17 cellular contexts compared by ENCODE assay signal in the genomic region with DNA sequence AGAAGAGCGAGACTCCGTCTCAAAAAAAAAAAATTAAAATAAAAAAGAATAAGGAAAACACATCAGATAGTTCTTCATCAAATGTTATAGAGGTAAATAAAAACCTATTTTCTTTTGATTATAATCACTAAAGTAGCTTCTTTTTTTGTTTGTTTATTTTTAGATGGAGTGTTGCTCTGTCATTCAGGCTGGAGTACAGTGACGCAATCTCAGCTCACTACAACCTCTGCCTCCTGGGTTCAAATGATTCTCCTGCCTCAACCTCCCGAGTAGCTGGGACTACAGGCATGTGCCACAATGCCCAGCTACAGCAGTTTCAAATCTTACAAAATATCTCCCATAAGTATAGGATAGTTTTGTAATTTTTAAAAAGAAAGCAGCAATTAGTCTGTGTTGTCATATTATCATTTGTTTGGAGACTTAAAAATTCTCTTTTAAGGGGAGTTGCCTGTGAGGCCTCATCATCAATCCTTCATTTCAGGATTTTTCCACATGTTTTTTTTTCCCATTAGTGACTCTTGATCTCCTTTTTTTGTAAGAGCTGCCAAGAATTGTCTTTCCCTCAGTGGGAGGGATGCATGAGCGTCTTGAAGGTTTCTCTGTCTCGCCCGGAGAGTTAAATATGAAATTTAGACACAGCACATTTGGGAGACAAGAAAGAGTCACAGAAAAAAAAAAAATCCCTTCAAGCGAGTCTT.
DNase-seq lines count a peak whose midpoint lies in the region; ATAC-seq and TF ChIP-seq lines count a peak whose summit lies in the region.
"Had no signal": no experiment of that assay in that cellular context is flagged by ENCODE, and none has a peak within 500 bp of the region (broad histone marks: within the 10 kb centered on the region; RNA-seq: fewer than 3 reads in every experiment).

No MANE protein-coding gene starts in this region.

- no peaks in the 10 kb centered on the region for H3K36me3 Mint-ChIP-seq in mesothelial cell of epicardium
- H3K36me3 Mint-ChIP-seq: activated naive CD4-positive, alpha-beta T cell treated with anti-CD3 and anti-CD28 coated beads, Interleukin-2, amount 50 U/mL, for 24 hours had no signal

- peaks cover 6% of the 10 kb centered on the region for H3K9me3 Mint-ChIP-seq in mesothelial cell of epicardium
- H3K9me3 Mint-ChIP-seq: activated naive CD4-positive, alpha-beta T cell treated with anti-CD3 and anti-CD28 coated beads, Interleukin-2, amount 50 U/mL, for 24 hours; activated T-cell treated with anti-CD3 and anti-CD28 coated beads, Interleukin-2, amount 50 U/mL, for 24 hours had no signal

- H3K9me3 ChIP-seq in stomach (no peaks in the 10 kb centered on the region), PC-9 (ENCODE audit: insufficient read depth, low read depth) (0 out of 2 replicates have a peak, but pooled peaks cover 4% of the 10 kb centered on the region)
- H3K9me3 ChIP-seq: BLaER1, prostate gland had no signal

- H3K27ac ChIP-seq in stomach (peak overlapping the region in 3 of 5 donors; percentile 34 to 39 (median 38)), PC-9 (no peak overlapping the region)
- H3K27ac ChIP-seq: BLaER1 had no signal

- H3K36me3 ChIP-seq in stomach: no peaks in the 10 kb centered on the region
- H3K36me3 ChIP-seq in PC-9 (ENCODE audit: low read depth): no peaks in the 10 kb centered on the region
- H3K36me3 ChIP-seq: BLaER1, prostate gland had no signal

- H3K79me2 ChIP-seq in PC-9 (ENCODE audit: low read depth): no peaks in the 10 kb centered on the region

- TF ChIP-seq EP300 in stomach (IDR thresholded peaks at IDR 0.05): no peak

- peak overlapping the region; percentile 82 for H3K27ac Mint-ChIP-seq in mesothelial cell of epicardium
- H3K27ac Mint-ChIP-seq: activated naive CD4-positive, alpha-beta T cell treated with anti-CD3 and anti-CD28 coated beads, Interleukin-2, amount 50 U/mL, for 24 hours; activated T-cell treated with anti-CD3 and anti-CD28 coated beads, Interleukin-2, amount 50 U/mL, for 24 hours had no signal

- DNase-seq in NCI-H2227 treated with DMSO at 0.1 percent for 48 hours (lab: John Stamatoyannopoulos, UW) (peak; percentile 30), choroid plexus epithelial cell (ENCODE audit: low read depth) (peak; percentile 33), mesothelial cell of epicardium (ENCODE audit: low spot score in 2 of 2, unreplicated experiment in 2 of 2) (no peak), stomach (no peak), PC-9 (no peak)
- no peak for DNase-seq in stimulated activated CD4-positive, alpha-beta T cell treated with anti-CD3 and anti-CD28 coated beads, Interleukin-15, amount 100 ng/mL, for 24 hours
- DNase-seq: activated CD4-positive, alpha-beta T cell treated with anti-CD3 and anti-CD28 coated beads, Interleukin-2, amount 50 U/mL, for 1 hour; activated T-cell treated with anti-CD3 and anti-CD28 coated beads, Interleukin-2, amount 50 U/mL, for 24 hours; effector CD8-positive, alpha-beta T cell; GF-D8; NCI-H1930; stimulated activated CD4-positive, alpha-beta T cell treated with anti-CD3 and anti-CD28 coated beads, Interleukin-1b, Interleukin-23, amount 100 ng/mL, for 48 hours had no signal

- TF ChIP-seq CTCF in choroid plexus epithelial cell (conservative IDR thresholded peaks at IDR 0.05; ENCODE audit: low read depth, low read length) (no peak), mesothelial cell of epicardium (IDR thresholded peaks at IDR 0.05; ENCODE audit: unreplicated experiment) (no peak), stomach (IDR thresholded peaks at IDR 0.05) (no peak), PC-9 (conservative IDR thresholded peaks at IDR 0.05) (no peak)

- H3K4me1 ChIP-seq in stomach: no peaks in the 10 kb centered on the region
- H3K4me1 ChIP-seq in PC-9 (replicated peaks; ENCODE audit: insufficient read depth): no peaks in the 10 kb centered on the region
- H3K4me1 ChIP-seq: BLaER1, prostate gland had no signal

- H4K20me1 ChIP-seq in PC-9 (ENCODE audit: insufficient read depth): no peaks in the 10 kb centered on the region
- H4K20me1 ChIP-seq: BLaER1 had no signal

- H3K27me3 ChIP-seq in stomach (no peaks in the 10 kb centered on the region), PC-9 (ENCODE audit: insufficient read depth, low read depth) (peaks cover 4% of the 10 kb centered on the region; the same call in 1 of the 2 replicates)
- H3K27me3 ChIP-seq: BLaER1 had no signal

- CTCF ChIA-PET in PC-9 (lab: Charles Lee): no interaction called here

- no peaks in the 10 kb centered on the region for H3K9me2 ChIP-seq in PC-9 (ENCODE audit: insufficient read depth)

- H3K4me3 ChIP-seq in choroid plexus epithelial cell (ENCODE audit: low read depth, low read length): peak overlapping the region; percentile 38
- H3K4me3 ChIP-seq in stomach: no peak overlapping the region
- H3K4me3 ChIP-seq in PC-9: no peak overlapping the region
- H3K4me3 ChIP-seq: BLaER1, prostate gland had no signal

- no peaks in the 10 kb centered on the region for H3K27me3 Mint-ChIP-seq in mesothelial cell of epicardium (ENCODE audit: low read depth)

- H3F3A ChIP-seq in PC-9 (ENCODE audit: insufficient read depth, low read depth): no peaks in the 10 kb centered on the region

- WGBS in stomach, 5 donors: 72 to 83% (median 79%) methylated on average over 8 of the region's 8 CpGs

- intact Hi-C loops in stomach (cut with DNase I; ENCODE audit: low total_unique reads) (no loop called here), PC-9 (cut with micrococcal nuclease; ENCODE audit: unreplicated experiment) (no loop called here)

- no TSS peak for BruUV-seq in PC-9 (replicated peaks; lab: Mats Ljungman, UMichigan)

- peaks cover 8% of the 10 kb centered on the region for H3K4me1 Mint-ChIP-seq in mesothelial cell of epicardium
- H3K4me1 Mint-ChIP-seq: activated naive CD4-positive, alpha-beta T cell treated with anti-CD3 and anti-CD28 coated beads, Interleukin-2, amount 50 U/mL, for 24 hours had no signal

- H2AFZ ChIP-seq in PC-9: no peak overlapping the region; the same call in 1 of the 2 replicates

- H3K4me2 ChIP-seq in PC-9: no peak overlapping the region
- H3K4me2 ChIP-seq: BLaER1 had no signal

- peak overlapping the region; percentile 37 for H3K4me3 Mint-ChIP-seq in mesothelial cell of epicardium
- H3K4me3 Mint-ChIP-seq: activated naive CD4-positive, alpha-beta T cell treated with anti-CD3 and anti-CD28 coated beads, Interleukin-2, amount 50 U/mL, for 24 hours; activated T-cell treated with anti-CD3 and anti-CD28 coated beads, Interleukin-2, amount 50 U/mL, for 24 hours had no signal

- no peak for TF ChIP-seq POLR2A in stomach (IDR thresholded peaks at IDR 0.05)

- POLR2A ChIA-PET in PC-9 (lab: Charles Lee; ENCODE audit: unreplicated experiment): no interaction called here

- ATAC-seq in HG03097 (IDR thresholded peaks at IDR 0.05; ENCODE audit: low FRiP score, unreplicated experiment): no peak
- ATAC-seq: HCT116 had no signal

Comparison
In these comparisons a context has a peak if more than half of its experiments do, and no peak if none do; other contexts are left out.
1. DNase-seq: peak in NCI-H2227 treated with DMSO at 0.1 percent for 48 hours (single experiment) and choroid plexus epithelial cell (single experiment); none in mesothelial cell of epicardium (0 of 2), stomach (single experiment), PC-9 (0 of 2) and stimulated activated CD4-positive, alpha-beta T cell treated with anti-CD3 and anti-CD28 coated beads, Interleukin-15, amount 100 ng/mL, for 24 hours (single experiment).